In the genomic region with DNA sequence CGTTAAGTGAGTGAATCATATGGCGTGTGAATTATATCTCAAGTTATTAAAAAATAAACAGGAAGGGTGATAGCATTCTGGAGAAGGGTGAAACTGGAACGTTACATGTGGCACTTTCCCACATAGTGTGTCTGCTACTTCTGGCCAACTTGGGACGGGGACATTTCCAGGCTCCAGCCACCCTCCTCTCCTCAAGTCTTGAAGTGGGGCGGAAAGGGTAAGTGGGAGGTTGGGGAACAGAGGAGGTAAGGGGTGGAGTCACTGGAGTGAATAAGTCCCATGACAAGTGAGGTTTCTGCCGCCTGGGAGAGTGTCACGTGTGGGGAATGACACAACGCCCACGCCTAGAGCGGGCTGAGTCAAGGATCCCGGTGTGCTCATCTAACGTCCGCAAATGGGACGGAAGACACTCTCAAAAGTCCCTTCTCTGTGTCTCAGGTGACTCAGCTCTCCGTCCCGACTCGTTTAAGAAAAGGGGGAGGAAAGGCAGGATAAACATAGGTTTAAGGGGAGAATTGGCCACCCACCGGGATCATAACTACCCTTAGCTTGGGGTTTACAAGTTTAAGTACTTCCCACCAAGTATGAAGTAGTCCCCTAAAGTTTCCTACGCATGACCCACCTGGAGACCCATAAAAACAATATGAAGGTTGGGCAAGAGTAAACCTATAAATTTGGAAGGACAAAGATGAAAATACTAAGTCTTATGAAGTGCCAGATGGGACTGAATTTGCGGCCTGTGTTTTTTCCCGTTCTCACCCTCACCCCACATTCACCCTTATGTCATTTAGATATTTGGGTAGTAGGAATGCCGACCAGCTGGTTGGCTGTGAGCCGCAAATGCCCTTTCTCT, we compare ENCODE assay signal across 8 cellular contexts. TPM values are rescaled to one million over a fixed set of nuclear protein-coding genes. Genes with fewer than 3 reads are reported as not detected.
A peak's percentile ranks its signal among the peaks of the same experiment; 100 is the strongest.
DNase-seq lines count a peak whose midpoint lies in the region; ATAC-seq and TF ChIP-seq lines count a peak whose summit lies in the region.

No MANE protein-coding gene starts in this region.

- peak; percentile 75 for ATAC-seq in stimulated activated naive CD8-positive, alpha-beta T cell treated with anti-CD3 and anti-CD28 coated beads, Interleukin-15, Interleukin-2, amounts not matched to agents 100 U/mL and 50 U/mL, for 24 hours

- no peaks in the 10 kb centered on the region for H3K9me3 ChIP-seq in neural cell (ENCODE audit: low read length)

- DNase-seq in NCI-H1417 (lab: John Stamatoyannopoulos, UW) = peak; percentile 48 to 73 (median 58)
- DNase-seq in NCI-H1417 treated with DMSO at 0.1 percent for 48 hours (lab: John Stamatoyannopoulos, UW) = no peak
- DNase-seq in HL-60 (ENCODE audit: low read depth in 1 of 2, low spot score in 1 of 2) = peak; percentile 97 to 99
- DNase-seq in SIG-M5 (lab: John Stamatoyannopoulos, UW) = peak; percentile 91
- DNase-seq in activated gamma-delta T cell treated with Interleukin-2 at 50 U/mL for 16 hours = peak; percentile 41
- DNase-seq in foreskin fibroblast = peak; percentile 91 to 93
- DNase-seq in stimulated activated naive CD8-positive, alpha-beta T cell treated with anti-CD3 and anti-CD28 coated beads, Interleukin-15, Interleukin-2, amounts not matched to agents 100 U/mL and 50 U/mL, for 24 hours = peak; percentile 92

- TF ChIP-seq EP300 in neural cell (conservative IDR thresholded peaks at IDR 0.05; ENCODE audit: poor library complexity, severe bottlenecking) = no peak

- peaks cover 26% of the 10 kb centered on the region for H3K79me2 ChIP-seq in neural cell (replicated peaks; ENCODE audit: insufficient read depth, low read length)

- H3K4me2 ChIP-seq in neural cell (ENCODE audit: low read length) = peak overlapping the region; percentile 61

- TF ChIP-seq CTCF in HL-60 (IDR thresholded peaks at IDR 0.05; ENCODE audit: insufficient read depth, low read length) (no peak), foreskin fibroblast (IDR thresholded peaks at IDR 0.05; ENCODE audit: low read depth, low read length) (no peak), neural cell (IDR thresholded peaks at IDR 0.05; ENCODE audit: poor library complexity, severe bottlenecking) (no peak)

- H3K4me3 ChIP-seq in HL-60 (replicated peaks; ENCODE audit: insufficient read depth, low read length) (peak overlapping the region; percentile 57), foreskin fibroblast (ENCODE audit: low read depth in 1 of 2, low read length in 2 of 2) (peak overlapping the region; percentile 57 to 72), neural cell (ENCODE audit: low read length) (peak overlapping the region; percentile 67)

- H3K9ac ChIP-seq in neural cell (ENCODE audit: low read length) = peak overlapping the region; percentile 85

- no peak for TF ChIP-seq RAD21 in neural cell (conservative IDR thresholded peaks at IDR 0.05)

- no peaks in the 10 kb centered on the region for H3K36me3 ChIP-seq in neural cell (ENCODE audit: insufficient read depth, low read length)

- no peaks in the 10 kb centered on the region for H4K20me1 ChIP-seq in neural cell (ENCODE audit: insufficient read depth)

- H3K27ac ChIP-seq in HL-60 (replicated peaks) (peak overlapping the region; percentile 79), neural cell (ENCODE audit: low read length) (peak overlapping the region; percentile 97)

- H3K9me2 ChIP-seq in neural cell (ENCODE audit: insufficient read depth, low read length) = no peaks in the 10 kb centered on the region

- no peaks in the 10 kb centered on the region for H3F3A ChIP-seq in neural cell (ENCODE audit: insufficient read depth, low read length, poor library complexity, severe bottlenecking)

- peak overlapping the region; percentile 92 for H2AFZ ChIP-seq in neural cell (ENCODE audit: low read depth, low read length)

- H3K27me3 ChIP-seq in HL-60 (ENCODE audit: insufficient read depth, poor library complexity, severe bottlenecking) = no peaks in the 10 kb centered on the region
- H3K27me3 ChIP-seq in neural cell (ENCODE audit: insufficient read depth, low read depth, low read length) = no peaks in the 10 kb centered on the region

TF ChIP-seq in neural cell, 6 proteins besides CTCF, POLR2A, EP300 and RAD21:
- peak; percentile 41 for TF ChIP-seq POLR2AphosphoS5 (IDR thresholded peaks at IDR 0.05)
- TF ChIP-seq SMC3 (conservative IDR thresholded peaks at IDR 0.05; ENCODE audit: poor library complexity) = no peak

RNA-seq across cellular contexts. Expression of a gene that starts 1.2 kb away (rescaled TPM):
- polyA plus RNA-seq in neural cell = 189 and 201 TPM in 2 replicates
- polyA minus RNA-seq in neural cell = 430 and 440 TPM in 2 replicates

RNA-seq across cellular contexts. Expression of a gene that starts 31.5 kb away (rescaled TPM):
- polyA plus RNA-seq in neural cell = 224 and 262 TPM in 2 replicates
- polyA minus RNA-seq in neural cell = 42.9 and 48.0 TPM in 2 replicates

RNA-seq across cellular contexts. Expression of a gene that starts 44.4 kb away (rescaled TPM):
- polyA plus RNA-seq in neural cell = 127 and 133 TPM in 2 replicates
- 15.1 and 33.2 TPM in 2 replicates for polyA minus RNA-seq in neural cell
